In the genomic region with DNA sequence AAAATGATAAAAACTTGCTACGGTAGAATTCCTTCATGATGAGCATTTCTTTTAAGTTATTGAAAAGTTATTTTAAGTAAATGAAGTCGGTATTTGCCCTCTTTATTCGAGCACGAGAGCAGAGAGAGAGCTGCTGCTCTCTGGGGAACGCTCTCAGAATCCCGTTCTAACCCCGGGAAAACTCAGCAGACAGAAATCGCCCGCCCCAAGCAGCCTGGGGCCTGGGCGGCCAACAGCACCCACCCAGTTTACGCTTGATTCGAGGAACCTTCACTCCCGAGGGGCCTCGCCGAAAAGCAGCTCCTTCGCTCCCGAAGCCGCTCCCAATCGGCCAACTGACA, we compare ENCODE assay signal across 12 cellular contexts. TPM values are rescaled to one million over a fixed set of nuclear protein-coding genes. Genes with fewer than 3 reads are reported as not detected.
DNase-seq lines count a peak whose midpoint lies in the region; ATAC-seq and TF ChIP-seq lines count a peak whose summit lies in the region.
"Had no signal": no experiment of that assay in that cellular context is flagged by ENCODE, and none has a peak within 500 bp of the region (broad histone marks: within the 10 kb centered on the region; RNA-seq: fewer than 3 reads in every experiment).

No MANE protein-coding gene starts in this region.

- no peak for TF ChIP-seq EP300 in gastroesophageal sphincter (IDR thresholded peaks at IDR 0.05)

- H3K9ac ChIP-seq in iPS-15b (ENCODE audit: low read depth, low read length), result no peak overlapping the region

- H3K4me3 ChIP-seq in iPS-15b (ENCODE audit: low read depth, low read length) (peak overlapping the region; percentile 61), spleen (peak overlapping the region in 6 of 8 donors; percentile 0 to 75 (median 24)), gastroesophageal sphincter (peak overlapping the region in 1 of 2 donors; percentile 12)

- H3K9me3 ChIP-seq in iPS-15b (ENCODE audit: control insufficient read depth, insufficient read depth, low read length) (no peaks in the 10 kb centered on the region), spleen (peaks cover 0 to 7% (median 0%) of the 10 kb centered on the region in 8 donors), gastroesophageal sphincter (peaks cover 0 to 18% (median 0%) of the 10 kb centered on the region in 3 donors)
- H3K9me3 ChIP-seq: ascending aorta had no signal

- ATAC-seq in activated T-helper 17 cell treated with anti-CD3 and anti-CD28 coated beads, Interleukin-2, amount 50 U/mL, for 72 hours (replicated peaks), result no peak
- no peak for ATAC-seq in HG03280 (IDR thresholded peaks at IDR 0.05; ENCODE audit: unreplicated experiment)
- ATAC-seq in gastroesophageal sphincter, result no peak

- no peak for TF ChIP-seq CTCF in spleen (IDR thresholded peaks at IDR 0.05 in 8 of 11, conservative IDR thresholded peaks at IDR 0.05 in 3 of 11)
- no peak for TF ChIP-seq CTCF in gastroesophageal sphincter (IDR thresholded peaks at IDR 0.05)

- H3K27ac Mint-ChIP-seq in activated naive CD4-positive, alpha-beta T cell treated with anti-CD3 and anti-CD28 coated beads, Interleukin-2, amount 10 ng/mL, durations not matched to agents 7 days and 5 days, result no peak overlapping the region
- no peak overlapping the region for H3K27ac Mint-ChIP-seq in activated T-helper 17 cell treated with anti-CD3 and anti-CD28 coated beads, Interleukin-2, amount 50 U/mL, for 72 hours

- H3K4me1 Mint-ChIP-seq in activated naive CD4-positive, alpha-beta T cell treated with anti-CD3 and anti-CD28 coated beads, Interleukin-2, amount 10 ng/mL, durations not matched to agents 7 days and 5 days, result peaks cover 37% of the 10 kb centered on the region
- peaks cover 15% of the 10 kb centered on the region for H3K4me1 Mint-ChIP-seq in activated T-helper 17 cell treated with anti-CD3 and anti-CD28 coated beads, Interleukin-2, amount 50 U/mL, for 72 hours

- H3K9me3 Mint-ChIP-seq in activated naive CD4-positive, alpha-beta T cell treated with anti-CD3 and anti-CD28 coated beads, Interleukin-2, amount 10 ng/mL, durations not matched to agents 7 days and 5 days, result no peaks in the 10 kb centered on the region
- H3K9me3 Mint-ChIP-seq in activated T-helper 17 cell treated with anti-CD3 and anti-CD28 coated beads, Interleukin-2, amount 50 U/mL, for 72 hours, result no peaks in the 10 kb centered on the region

- H3K27me3 ChIP-seq in iPS-15b (ENCODE audit: control insufficient read depth, insufficient read depth, low read length), result peaks cover 64% of the 10 kb centered on the region
- H3K27me3 ChIP-seq in spleen (replicated peaks in 1 of 7), result peaks cover 9 to 89% (median 73%) of the 10 kb centered on the region in 7 donors
- peaks cover 86% of the 10 kb centered on the region for H3K27me3 ChIP-seq in gastroesophageal sphincter

- H3K4me3 Mint-ChIP-seq in activated naive CD4-positive, alpha-beta T cell treated with anti-CD3 and anti-CD28 coated beads, Interleukin-2, amount 10 ng/mL, durations not matched to agents 7 days and 5 days, result peak overlapping the region; percentile 31
- H3K4me3 Mint-ChIP-seq in activated T-helper 17 cell treated with anti-CD3 and anti-CD28 coated beads, Interleukin-2, amount 50 U/mL, for 72 hours, result peak overlapping the region; percentile 17

- H3K27ac ChIP-seq in spleen, result no peak overlapping the region
- no peak overlapping the region for H3K27ac ChIP-seq in gastroesophageal sphincter
- H3K27ac ChIP-seq: ascending aorta had no signal

- DNase-seq in activated naive CD4-positive, alpha-beta T cell treated with anti-CD3 and anti-CD28 coated beads, Interleukin-2, amount 10 ng/mL, durations not matched to agents 7 days and 5 days, result no peak
- DNase-seq in activated naive CD4-positive, alpha-beta T cell treated with anti-CD3 and anti-CD28 coated beads, Interleukin-2, amount 50 U/mL, for 16 hours, result no peak
- DNase-seq in spleen, result no peak
- DNase-seq in T-helper 9 cell, result no peak
- DNase-seq: activated CD4-positive, alpha-beta T cell treated with anti-CD3 and anti-CD28 coated beads for 1 hour; NCI-H2081 treated with DMSO at 0.1 percent for 48 hours; RPMI8226 had no signal

- 14 to 31% (median 22%) methylated on average over 18 to 19 of the region's 19 CpGs for WGBS in spleen, 5 donors
- 67 to 96% methylated on average over 9 to 10 of the region's 19 CpGs for WGBS in gastroesophageal sphincter (ENCODE audit: low coverage in 1 of 2), 2 donors

- TF ChIP-seq POLR2A in spleen (IDR thresholded peaks at IDR 0.05), result no peak
- TF ChIP-seq POLR2A in gastroesophageal sphincter (IDR thresholded peaks at IDR 0.05), result no peak

- peaks cover 24% of the 10 kb centered on the region for H3K4me1 ChIP-seq in iPS-15b (ENCODE audit: control insufficient read depth, insufficient read depth, low read length)
- peaks cover 25 to 55% (median 52%) of the 10 kb centered on the region in 6 donors for H3K4me1 ChIP-seq in spleen
- H3K4me1 ChIP-seq in gastroesophageal sphincter, result peaks cover 0 to 47% (median 18%) of the 10 kb centered on the region in 3 donors

- H3K27me3 Mint-ChIP-seq in activated naive CD4-positive, alpha-beta T cell treated with anti-CD3 and anti-CD28 coated beads, Interleukin-2, amount 10 ng/mL, durations not matched to agents 7 days and 5 days, result peaks cover 72% of the 10 kb centered on the region
- peaks cover 48% of the 10 kb centered on the region for H3K27me3 Mint-ChIP-seq in activated T-helper 17 cell treated with anti-CD3 and anti-CD28 coated beads, Interleukin-2, amount 50 U/mL, for 72 hours

- intact Hi-C loops in spleen (cut with DNase I; ENCODE audit: low total_unique reads), result no loop called here

- CTCF ChIA-PET in activated naive CD4-positive, alpha-beta T cell treated with anti-CD3 and anti-CD28 coated beads, Interleukin-2, amount 10 ng/mL, durations not matched to agents 7 days and 5 days (lab: Charles Lee), result no interaction called here

- H3K36me3 ChIP-seq in iPS-15b (ENCODE audit: control insufficient read depth, insufficient read depth, low read length), result no peaks in the 10 kb centered on the region
- peaks cover 0 to 21% (median 0%) of the 10 kb centered on the region in 6 donors for H3K36me3 ChIP-seq in spleen
- peaks cover 0 to 37% of the 10 kb centered on the region in 2 donors for H3K36me3 ChIP-seq in gastroesophageal sphincter

- peaks cover 13% of the 10 kb centered on the region for H3K36me3 Mint-ChIP-seq in activated naive CD4-positive, alpha-beta T cell treated with anti-CD3 and anti-CD28 coated beads, Interleukin-2, amount 10 ng/mL, durations not matched to agents 7 days and 5 days
- peaks cover 45% of the 10 kb centered on the region for H3K36me3 Mint-ChIP-seq in activated T-helper 17 cell treated with anti-CD3 and anti-CD28 coated beads, Interleukin-2, amount 50 U/mL, for 72 hours (ENCODE audit: low read depth)

RNA-seq across cellular contexts. Expression of a gene that starts 3.5 kb away (rescaled TPM):
- total RNA-seq in activated T-helper 17 cell treated with anti-CD3 and anti-CD28 coated beads, Interleukin-2, amount 50 U/mL, for 72 hours, result not detected
- total RNA-seq in spleen, result under 1 TPM in 2 of 7 donors, not detected in 5; 0.23 to 0.37 TPM
- polyA plus RNA-seq in spleen, result not detected
- under 1 TPM in 1 of 4 donors, not detected in 3; 0.62 TPM for total RNA-seq in gastroesophageal sphincter
- total RNA-seq: ascending aorta had no signal
